Comparison of ENCODE assay signal across 1 cellular context in the genomic region with DNA sequence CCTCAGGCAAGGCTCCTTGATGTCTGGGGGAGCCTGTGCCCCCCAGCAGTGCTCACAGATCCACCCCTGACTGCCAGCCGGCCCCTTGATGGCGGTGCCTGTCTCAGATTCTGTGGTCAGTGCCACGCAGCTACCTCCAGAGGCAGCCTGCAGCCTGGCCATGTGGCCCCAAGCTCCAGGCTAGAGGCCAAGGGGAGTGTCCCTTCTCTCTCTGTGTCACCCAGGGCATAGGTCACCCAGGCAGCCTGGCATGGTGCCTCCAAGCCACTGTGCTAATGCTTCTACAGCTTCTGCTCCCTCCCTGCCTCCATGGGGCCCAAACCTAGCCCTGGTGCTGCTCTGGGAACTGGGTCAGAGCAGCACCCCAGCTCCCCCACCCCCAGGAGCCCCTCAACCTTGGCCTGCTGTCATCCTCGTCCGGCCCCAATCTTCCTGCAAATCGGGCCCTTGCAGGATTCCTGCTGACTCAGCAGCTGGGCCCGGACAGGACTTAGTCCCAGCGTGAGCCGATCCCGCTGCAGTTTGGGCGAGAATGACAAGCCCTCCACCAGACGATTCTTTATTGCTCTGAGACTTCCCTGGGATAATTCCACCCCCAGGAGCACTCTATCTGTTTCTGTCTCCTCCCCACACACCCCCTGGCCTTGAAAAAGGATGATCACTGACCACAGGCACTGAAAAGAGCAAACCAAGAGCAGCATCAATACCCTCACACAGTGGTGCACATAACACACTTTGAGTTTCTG.
TF ChIP-seq lines count a peak whose summit lies in the region.

No MANE protein-coding gene starts in this region.

TF ChIP-seq in HepG2, 621 proteins besides CTCF, POLR2A, EP300 and RAD21 (continued from another document and continues in another):
- no peak for TF ChIP-seq SUZ12 (IDR thresholded peaks at IDR 0.05; ENCODE audit: low read depth, low read length)
- TF ChIP-seq FOXK2 (IDR thresholded peaks at IDR 0.05) = no peak
- no peak for TF ChIP-seq SYNCRIP (IDR thresholded peaks at IDR 0.05; ENCODE audit: insufficient read depth, low read depth, low read length)
- peak; percentile 75; the same call in 1 of the 2 replicates for TF ChIP-seq ZNF431 (CRISPR knock-in tag; IDR thresholded peaks at IDR 0.05; ENCODE audit: borderline replicate concordance, low read depth)
- TF ChIP-seq MTA3 (CRISPR knock-in tag; IDR thresholded peaks at IDR 0.05) = no peak
- no peak for TF ChIP-seq RFXANK (CRISPR knock-in tag; IDR thresholded peaks at IDR 0.05)
- TF ChIP-seq, protein P1, sequence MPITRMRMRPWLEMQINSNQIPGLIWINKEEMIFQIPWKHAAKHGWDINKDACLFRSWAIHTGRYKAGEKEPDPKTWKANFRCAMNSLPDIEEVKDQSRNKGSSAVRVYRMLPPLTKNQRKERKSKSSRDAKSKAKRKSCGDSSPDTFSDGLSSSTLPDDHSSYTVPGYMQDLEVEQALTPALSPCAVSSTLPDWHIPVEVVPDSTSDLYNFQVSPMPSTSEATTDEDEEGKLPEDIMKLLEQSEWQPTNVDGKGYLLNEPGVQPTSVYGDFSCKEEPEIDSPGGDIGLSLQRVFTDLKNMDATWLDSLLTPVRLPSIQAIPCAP (CRISPR knock-in tag; IDR thresholded peaks at IDR 0.05; ENCODE audit: low read depth) = no peak
- TF ChIP-seq, protein P2, sequence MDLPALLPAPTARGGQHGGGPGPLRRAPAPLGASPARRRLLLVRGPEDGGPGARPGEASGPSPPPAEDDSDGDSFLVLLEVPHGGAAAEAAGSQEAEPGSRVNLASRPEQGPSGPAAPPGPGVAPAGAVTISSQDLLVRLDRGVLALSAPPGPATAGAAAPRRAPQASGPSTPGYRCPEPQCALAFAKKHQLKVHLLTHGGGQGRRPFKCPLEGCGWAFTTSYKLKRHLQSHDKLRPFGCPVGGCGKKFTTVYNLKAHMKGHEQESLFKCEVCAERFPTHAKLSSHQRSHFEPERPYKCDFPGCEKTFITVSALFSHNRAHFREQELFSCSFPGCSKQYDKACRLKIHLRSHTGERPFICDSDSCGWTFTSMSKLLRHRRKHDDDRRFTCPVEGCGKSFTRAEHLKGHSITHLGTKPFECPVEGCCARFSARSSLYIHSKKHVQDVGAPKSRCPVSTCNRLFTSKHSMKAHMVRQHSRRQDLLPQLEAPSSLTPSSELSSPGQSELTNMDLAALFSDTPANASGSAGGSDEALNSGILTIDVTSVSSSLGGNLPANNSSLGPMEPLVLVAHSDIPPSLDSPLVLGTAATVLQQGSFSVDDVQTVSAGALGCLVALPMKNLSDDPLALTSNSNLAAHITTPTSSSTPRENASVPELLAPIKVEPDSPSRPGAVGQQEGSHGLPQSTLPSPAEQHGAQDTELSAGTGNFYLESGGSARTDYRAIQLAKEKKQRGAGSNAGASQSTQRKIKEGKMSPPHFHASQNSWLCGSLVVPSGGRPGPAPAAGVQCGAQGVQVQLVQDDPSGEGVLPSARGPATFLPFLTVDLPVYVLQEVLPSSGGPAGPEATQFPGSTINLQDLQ (CRISPR knock-in tag; IDR thresholded peaks at IDR 0.05) = 0 out of 2 replicates have a peak, but pooled peaks have one; percentile 40
- no peak for TF ChIP-seq MTF1 (CRISPR knock-in tag; IDR thresholded peaks at IDR 0.05)
- TF ChIP-seq, protein P3, sequence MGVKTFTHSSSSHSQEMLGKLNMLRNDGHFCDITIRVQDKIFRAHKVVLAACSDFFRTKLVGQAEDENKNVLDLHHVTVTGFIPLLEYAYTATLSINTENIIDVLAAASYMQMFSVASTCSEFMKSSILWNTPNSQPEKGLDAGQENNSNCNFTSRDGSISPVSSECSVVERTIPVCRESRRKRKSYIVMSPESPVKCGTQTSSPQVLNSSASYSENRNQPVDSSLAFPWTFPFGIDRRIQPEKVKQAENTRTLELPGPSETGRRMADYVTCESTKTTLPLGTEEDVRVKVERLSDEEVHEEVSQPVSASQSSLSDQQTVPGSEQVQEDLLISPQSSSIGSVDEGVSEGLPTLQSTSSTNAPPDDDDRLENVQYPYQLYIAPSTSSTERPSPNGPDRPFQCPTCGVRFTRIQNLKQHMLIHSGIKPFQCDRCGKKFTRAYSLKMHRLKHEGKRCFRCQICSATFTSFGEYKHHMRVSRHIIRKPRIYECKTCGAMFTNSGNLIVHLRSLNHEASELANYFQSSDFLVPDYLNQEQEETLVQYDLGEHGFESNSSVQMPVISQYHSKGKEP (CRISPR knock-in tag; IDR thresholded peaks at IDR 0.05) = no peak
- TF ChIP-seq ESRRA (CRISPR knock-in tag; IDR thresholded peaks at IDR 0.05; ENCODE audit: low read depth) = no peak
- TF ChIP-seq, protein P4, sequence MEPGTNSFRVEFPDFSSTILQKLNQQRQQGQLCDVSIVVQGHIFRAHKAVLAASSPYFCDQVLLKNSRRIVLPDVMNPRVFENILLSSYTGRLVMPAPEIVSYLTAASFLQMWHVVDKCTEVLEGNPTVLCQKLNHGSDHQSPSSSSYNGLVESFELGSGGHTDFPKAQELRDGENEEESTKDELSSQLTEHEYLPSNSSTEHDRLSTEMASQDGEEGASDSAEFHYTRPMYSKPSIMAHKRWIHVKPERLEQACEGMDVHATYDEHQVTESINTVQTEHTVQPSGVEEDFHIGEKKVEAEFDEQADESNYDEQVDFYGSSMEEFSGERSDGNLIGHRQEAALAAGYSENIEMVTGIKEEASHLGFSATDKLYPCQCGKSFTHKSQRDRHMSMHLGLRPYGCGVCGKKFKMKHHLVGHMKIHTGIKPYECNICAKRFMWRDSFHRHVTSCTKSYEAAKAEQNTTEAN (CRISPR knock-in tag; conservative IDR thresholded peaks at IDR 0.05) = no peak
- TF ChIP-seq ZNF790 (CRISPR knock-in tag; IDR thresholded peaks at IDR 0.05; ENCODE audit: borderline replicate concordance) = no peak
- TF ChIP-seq, protein P5, sequence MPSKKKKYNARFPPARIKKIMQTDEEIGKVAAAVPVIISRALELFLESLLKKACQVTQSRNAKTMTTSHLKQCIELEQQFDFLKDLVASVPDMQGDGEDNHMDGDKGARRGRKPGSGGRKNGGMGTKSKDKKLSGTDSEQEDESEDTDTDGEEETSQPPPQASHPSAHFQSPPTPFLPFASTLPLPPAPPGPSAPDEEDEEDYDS (CRISPR knock-in tag; IDR thresholded peaks at IDR 0.05) = no peak
- no peak for TF ChIP-seq ZNF432 (CRISPR knock-in tag; IDR thresholded peaks at IDR 0.05; ENCODE audit: borderline replicate concordance)
- TF ChIP-seq THAP11 (CRISPR knock-in tag; IDR thresholded peaks at IDR 0.05) = no peak
- TF ChIP-seq HNRNPK (IDR thresholded peaks at IDR 0.05; ENCODE audit: low read depth, low read length, poor library complexity, severe bottlenecking) = no peak
- peak; percentile 80 for TF ChIP-seq NR2F6 (IDR thresholded peaks at IDR 0.05)
- TF ChIP-seq NR2F6 (CRISPR knock-in tag; IDR thresholded peaks at IDR 0.05) = peak; percentile 84
- TF ChIP-seq NCOA5 (CRISPR knock-in tag; IDR thresholded peaks at IDR 0.05) = no peak
- TF ChIP-seq, protein P6, sequence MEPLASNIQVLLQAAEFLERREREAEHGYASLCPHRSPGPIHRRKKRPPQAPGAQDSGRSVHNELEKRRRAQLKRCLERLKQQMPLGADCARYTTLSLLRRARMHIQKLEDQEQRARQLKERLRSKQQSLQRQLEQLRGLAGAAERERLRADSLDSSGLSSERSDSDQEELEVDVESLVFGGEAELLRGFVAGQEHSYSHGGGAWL (CRISPR knock-in tag; IDR thresholded peaks at IDR 0.05) = peak; percentile 75
- TF ChIP-seq TARDBP (CRISPR knock-in tag; IDR thresholded peaks at IDR 0.05) = 0 out of 2 replicates have a peak, but pooled peaks have one; percentile 63
- no peak for TF ChIP-seq ZNF629 (CRISPR knock-in tag; conservative IDR thresholded peaks at IDR 0.05)
- TF ChIP-seq MIER2 (CRISPR knock-in tag; IDR thresholded peaks at IDR 0.05) = no peak
- TF ChIP-seq FOSL2 (CRISPR knock-in tag; IDR thresholded peaks at IDR 0.05) = peak; percentile 38; the same call in 1 of the 2 replicates
- no peak for TF ChIP-seq PRPF4 (IDR thresholded peaks at IDR 0.05; ENCODE audit: low read depth, low read length, poor library complexity, severe bottlenecking)
- TF ChIP-seq, protein P7, sequence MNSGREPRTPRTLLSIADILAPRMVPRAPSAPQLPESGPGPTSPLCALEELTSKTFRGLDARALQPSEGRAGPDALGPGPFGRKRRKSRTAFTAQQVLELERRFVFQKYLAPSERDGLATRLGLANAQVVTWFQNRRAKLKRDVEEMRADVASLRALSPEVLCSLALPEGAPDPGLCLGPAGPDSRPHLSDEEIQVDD (CRISPR knock-in tag; IDR thresholded peaks at IDR 0.05; ENCODE audit: borderline replicate concordance) = 0 out of 2 replicates have a peak, but pooled peaks have one; percentile 42
- no peak for TF ChIP-seq ZNF17 (CRISPR knock-in tag; IDR thresholded peaks at IDR 0.05)
- TF ChIP-seq, protein P8, sequence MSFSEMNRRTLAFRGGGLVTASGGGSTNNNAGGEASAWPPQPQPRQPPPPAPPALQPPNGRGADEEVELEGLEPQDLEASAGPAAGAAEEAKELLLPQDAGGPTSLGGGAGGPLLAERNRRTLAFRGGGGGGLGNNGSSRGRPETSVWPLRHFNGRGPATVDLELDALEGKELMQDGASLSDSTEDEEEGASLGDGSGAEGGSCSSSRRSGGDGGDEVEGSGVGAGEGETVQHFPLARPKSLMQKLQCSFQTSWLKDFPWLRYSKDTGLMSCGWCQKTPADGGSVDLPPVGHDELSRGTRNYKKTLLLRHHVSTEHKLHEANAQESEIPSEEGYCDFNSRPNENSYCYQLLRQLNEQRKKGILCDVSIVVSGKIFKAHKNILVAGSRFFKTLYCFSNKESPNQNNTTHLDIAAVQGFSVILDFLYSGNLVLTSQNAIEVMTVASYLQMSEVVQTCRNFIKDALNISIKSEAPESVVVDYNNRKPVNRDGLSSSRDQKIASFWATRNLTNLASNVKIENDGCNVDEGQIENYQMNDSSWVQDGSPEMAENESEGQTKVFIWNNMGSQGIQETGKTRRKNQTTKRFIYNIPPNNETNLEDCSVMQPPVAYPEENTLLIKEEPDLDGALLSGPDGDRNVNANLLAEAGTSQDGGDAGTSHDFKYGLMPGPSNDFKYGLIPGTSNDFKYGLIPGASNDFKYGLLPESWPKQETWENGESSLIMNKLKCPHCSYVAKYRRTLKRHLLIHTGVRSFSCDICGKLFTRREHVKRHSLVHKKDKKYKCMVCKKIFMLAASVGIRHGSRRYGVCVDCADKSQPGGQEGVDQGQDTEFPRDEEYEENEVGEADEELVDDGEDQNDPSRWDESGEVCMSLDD (CRISPR knock-in tag; IDR thresholded peaks at IDR 0.05; ENCODE audit: borderline replicate concordance) = no peak
- no peak for TF ChIP-seq POLR2AphosphoS2 (IDR thresholded peaks at IDR 0.05; ENCODE audit: low read depth, low read length)
- peak; percentile 81; the same call in 1 of the 2 replicates for TF ChIP-seq ZNF709 (CRISPR knock-in tag; IDR thresholded peaks at IDR 0.05)
- no peak for TF ChIP-seq DNMT1 (CRISPR knock-in tag; IDR thresholded peaks at IDR 0.05)
- TF ChIP-seq ZNF605 (CRISPR knock-in tag; IDR thresholded peaks at IDR 0.05) = no peak
- no peak for TF ChIP-seq MATR3 (CRISPR knock-in tag; IDR thresholded peaks at IDR 0.05)
- TF ChIP-seq ZNF577 (CRISPR knock-in tag; IDR thresholded peaks at IDR 0.05; ENCODE audit: borderline replicate concordance, low read depth) = no peak
- no peak; a peak in 1 of 4 replicates for TF ChIP-seq KLF16 (CRISPR knock-in tag; IDR thresholded peaks at IDR 0.05)
- TF ChIP-seq ZKSCAN1 (IDR thresholded peaks at IDR 0.05; ENCODE audit: low read length) = no peak
- TF ChIP-seq NFE2L1 (CRISPR knock-in tag; IDR thresholded peaks at IDR 0.05; ENCODE audit: borderline replicate concordance) = no peak
- no peak for TF ChIP-seq SETDB1 (CRISPR knock-in tag; IDR thresholded peaks at IDR 0.05; ENCODE audit: borderline replicate concordance)
- TF ChIP-seq, protein P9, sequence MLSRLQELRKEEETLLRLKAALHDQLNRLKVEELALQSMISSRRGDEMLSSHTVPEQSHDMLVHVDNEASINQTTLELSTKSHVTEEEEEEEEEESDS (CRISPR knock-in tag; IDR thresholded peaks at IDR 0.05; ENCODE audit: borderline replicate concordance) = no peak
- TF ChIP-seq KDM6A (CRISPR knock-in tag; IDR thresholded peaks at IDR 0.05; ENCODE audit: low read depth) = no peak
- TF ChIP-seq PPARG (CRISPR knock-in tag; conservative IDR thresholded peaks at IDR 0.05) = peak; percentile 85
- TF ChIP-seq CREB1 (IDR thresholded peaks at IDR 0.05) = no peak
- no peak for TF ChIP-seq CREB1 (CRISPR knock-in tag; IDR thresholded peaks at IDR 0.05)
- no peak for TF ChIP-seq BCL6 (CRISPR knock-in tag; IDR thresholded peaks at IDR 0.05)
- TF ChIP-seq, protein P10, sequence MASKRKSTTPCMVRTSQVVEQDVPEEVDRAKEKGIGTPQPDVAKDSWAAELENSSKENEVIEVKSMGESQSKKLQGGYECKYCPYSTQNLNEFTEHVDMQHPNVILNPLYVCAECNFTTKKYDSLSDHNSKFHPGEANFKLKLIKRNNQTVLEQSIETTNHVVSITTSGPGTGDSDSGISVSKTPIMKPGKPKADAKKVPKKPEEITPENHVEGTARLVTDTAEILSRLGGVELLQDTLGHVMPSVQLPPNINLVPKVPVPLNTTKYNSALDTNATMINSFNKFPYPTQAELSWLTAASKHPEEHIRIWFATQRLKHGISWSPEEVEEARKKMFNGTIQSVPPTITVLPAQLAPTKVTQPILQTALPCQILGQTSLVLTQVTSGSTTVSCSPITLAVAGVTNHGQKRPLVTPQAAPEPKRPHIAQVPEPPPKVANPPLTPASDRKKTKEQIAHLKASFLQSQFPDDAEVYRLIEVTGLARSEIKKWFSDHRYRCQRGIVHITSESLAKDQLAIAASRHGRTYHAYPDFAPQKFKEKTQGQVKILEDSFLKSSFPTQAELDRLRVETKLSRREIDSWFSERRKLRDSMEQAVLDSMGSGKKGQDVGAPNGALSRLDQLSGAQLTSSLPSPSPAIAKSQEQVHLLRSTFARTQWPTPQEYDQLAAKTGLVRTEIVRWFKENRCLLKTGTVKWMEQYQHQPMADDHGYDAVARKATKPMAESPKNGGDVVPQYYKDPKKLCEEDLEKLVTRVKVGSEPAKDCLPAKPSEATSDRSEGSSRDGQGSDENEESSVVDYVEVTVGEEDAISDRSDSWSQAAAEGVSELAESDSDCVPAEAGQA (IDR thresholded peaks at IDR 0.05; ENCODE audit: low read depth) = no peak
- TF ChIP-seq, protein P10 (CRISPR knock-in tag; IDR thresholded peaks at IDR 0.05; ENCODE audit: borderline replicate concordance) = no peak
- no peak for TF ChIP-seq EHMT2 (IDR thresholded peaks at IDR 0.05; ENCODE audit: borderline replicate concordance, low read depth, low read length)
- no peak for TF ChIP-seq ZNF720 (CRISPR knock-in tag; IDR thresholded peaks at IDR 0.05)
- TF ChIP-seq MYNN (CRISPR knock-in tag; IDR thresholded peaks at IDR 0.05; ENCODE audit: low read depth) = no peak
- peak; percentile 100 for TF ChIP-seq MAFF (IDR thresholded peaks at IDR 0.05; ENCODE audit: low read depth, low read length)
